ENCODE assay signal across 11 cellular contexts in genomic region chr10:35598379-35598778, GRCh38. TPM values are rescaled to one million over a fixed set of nuclear protein-coding genes. Genes with fewer than 3 reads are reported as not detected.
DNase-seq lines count a peak whose midpoint lies in the region; ATAC-seq and TF ChIP-seq lines count a peak whose summit lies in the region.
"Had no signal": no experiment of that assay in that cellular context is flagged by ENCODE, and none has a peak within 500 bp of the region (broad histone marks: within the 10 kb centered on the region; RNA-seq: fewer than 3 reads in every experiment).

No MANE protein-coding gene starts in this region.

- H3K79me2 ChIP-seq in HCT116 (ENCODE audit: insufficient read depth, low read length): no peaks in the 10 kb centered on the region

- no peaks in the 10 kb centered on the region for H3K9me3 ChIP-seq in HCT116 (ENCODE audit: control insufficient read depth in 1 of 2, insufficient read depth in 1 of 2, low read depth in 1 of 2, low read length in 2 of 2)
- no peaks in the 10 kb centered on the region for H3K9me3 ChIP-seq in CD8-positive, alpha-beta T cell (ENCODE audit: low read length)
- H3K9me3 ChIP-seq: prostate gland had no signal

- peak; percentile 43; the same call in 1 of the 2 replicates for TF ChIP-seq RAD21 in HCT116 (IDR thresholded peaks at IDR 0.05; ENCODE audit: low read depth)

- peaks cover 29% of the 10 kb centered on the region for H3K27me3 Mint-ChIP-seq in CD8-positive, alpha-beta T cell (ENCODE audit: low read depth)

- no peaks in the 10 kb centered on the region for H3K36me3 Mint-ChIP-seq in CD8-positive, alpha-beta T cell

- H3K9me3 Mint-ChIP-seq in CD8-positive, alpha-beta T cell: peaks cover 9% of the 10 kb centered on the region

- RAD21 ChIA-PET in HCT116 (lab: Charles Lee; ENCODE audit: low non-redundant PET in 1 of 2, low total read pairs in 2 of 2, uncharacterized antibody in 2 of 2, unreplicated experiment in 2 of 2): no interaction called here

- no TSS peak for BruUV-seq in HCT116 (replicated peaks; lab: Mats Ljungman, UMichigan)

- no peaks in the 10 kb centered on the region for H4K20me1 ChIP-seq in HCT116 (ENCODE audit: insufficient read depth)

- H3K36me3 ChIP-seq in HCT116 (ENCODE audit: control insufficient read depth in 1 of 2, insufficient read depth in 2 of 2, low read length in 2 of 2): no peaks in the 10 kb centered on the region
- no peaks in the 10 kb centered on the region for H3K36me3 ChIP-seq in H7 (replicated peaks; ENCODE audit: control insufficient read depth, insufficient read depth, low read length)
- H3K36me3 ChIP-seq in CD8-positive, alpha-beta T cell (ENCODE audit: insufficient read depth, low read length): no peaks in the 10 kb centered on the region
- H3K36me3 ChIP-seq: prostate gland had no signal

- H3K4me1 Mint-ChIP-seq in CD8-positive, alpha-beta T cell (ENCODE audit: low read depth): no peaks in the 10 kb centered on the region

- H3K4me3 Mint-ChIP-seq in CD8-positive, alpha-beta T cell: no peak overlapping the region

- ATAC-seq in HCT116 (peak; percentile 85), HG02870 (IDR thresholded peaks at IDR 0.05; ENCODE audit: unreplicated experiment) (no peak)
- ATAC-seq in CD8-positive, alpha-beta T cell: no peak

- CTCF ChIA-PET in HCT116 (lab: Charles Lee): no interaction called here
- CTCF ChIA-PET in CD8-positive, alpha-beta T cell (lab: Charles Lee): no interaction called here

- in situ Hi-C loops in astrocyte of the spinal cord (cut with HindIII; ENCODE audit: low sequenced_read_pairs): no loop called here

- H3K27me3 ChIP-seq in HCT116 (ENCODE audit: insufficient read depth, low read length) (peaks cover 20% of the 10 kb centered on the region; the same call in 1 of the 2 replicates), H7 (ENCODE audit: control insufficient read depth, insufficient read depth, low read length) (no peaks in the 10 kb centered on the region)
- H3K27me3 ChIP-seq in CD8-positive, alpha-beta T cell (ENCODE audit: insufficient read depth, low read length): no peaks in the 10 kb centered on the region

- no peak overlapping the region for H2AFZ ChIP-seq in HCT116 (ENCODE audit: low read depth, low read length, poor library complexity, severe bottlenecking)

- no peaks in the 10 kb centered on the region for H3K9me2 ChIP-seq in HCT116 (ENCODE audit: insufficient read depth)

- no peak overlapping the region for H3K27ac Mint-ChIP-seq in CD8-positive, alpha-beta T cell

- POLR2A ChIA-PET in HCT116 (lab: Charles Lee): no interaction called here
- POLR2A ChIA-PET in CD8-positive, alpha-beta T cell (lab: Charles Lee): no interaction called here

- no peak overlapping the region for H3K27ac ChIP-seq in HCT116 (ENCODE audit: low read depth, low read length)
- H3K27ac ChIP-seq in CD8-positive, alpha-beta T cell (ENCODE audit: low read depth, low read length): no peak overlapping the region
- H3K27ac ChIP-seq: prostate gland had no signal

- no peak overlapping the region for H3K4me2 ChIP-seq in HCT116 (ENCODE audit: low read length)

- TF ChIP-seq CTCF in HCT116 (IDR thresholded peaks at IDR 0.05 in 2 of 3, conservative IDR thresholded peaks at IDR 0.05 in 1 of 3; ENCODE audit: borderline replicate concordance in 1 of 3, insufficient read depth in 1 of 3, low read depth in 2 of 3, low read length in 2 of 3) (peak; percentile 49 to 58 (median 56); a peak in 5 of 6 replicates), astrocyte of the spinal cord (IDR thresholded peaks at IDR 0.05; ENCODE audit: low read depth, low read length) (peak; percentile 59)
- no peak for TF ChIP-seq CTCF in CD8-positive, alpha-beta T cell (IDR thresholded peaks at IDR 0.05)

- intact Hi-C loops in HCT116 (cut with micrococcal nuclease): no loop called here
- intact Hi-C loops in CD8-positive, alpha-beta T cell (cut with DNase I, micrococcal nuclease): no loop called here

- TF ChIP-seq POLR2A in HCT116 (IDR thresholded peaks at IDR 0.05; ENCODE audit: borderline replicate concordance, extremely low read depth, insufficient read depth, insufficient read length): no peak

- no peaks in the 10 kb centered on the region for H3K4me1 ChIP-seq in HCT116 (ENCODE audit: control insufficient read depth in 1 of 2, insufficient read depth in 2 of 2, low read length in 2 of 2)
- no peaks in the 10 kb centered on the region for H3K4me1 ChIP-seq in CD8-positive, alpha-beta T cell (ENCODE audit: insufficient read depth, low read length)
- H3K4me1 ChIP-seq: prostate gland had no signal

- DNase-seq in 8988T (peak; percentile 25), HCT116 (ENCODE audit: low read depth, low spot score) (no peak), astrocyte of the spinal cord (ENCODE audit: low read depth, low spot score) (no peak), iPS-NIHi11 (ENCODE audit: low spot score) (peak; percentile 37), H7 (no peak), OCI-M2 (lab: John Stamatoyannopoulos, UW; ENCODE audit: unreplicated experiment) (no peak)
- DNase-seq in CD8-positive, alpha-beta T cell: no peak
- DNase-seq: activated CD4-positive, CD25-positive, alpha-beta regulatory T cell; MM.1S had no signal

- H3K9ac ChIP-seq in HCT116 (ENCODE audit: low read length): no peak overlapping the region

- no peak overlapping the region for H3K4me3 ChIP-seq in HCT116 (replicated peaks in 1 of 2; ENCODE audit: low read depth in 1 of 2, low read length in 2 of 2)
- H3K4me3 ChIP-seq in astrocyte of the spinal cord (ENCODE audit: low read depth, low read length): no peak overlapping the region
- H3K4me3 ChIP-seq in H7 (ENCODE audit: insufficient read depth, low read depth, low read length): no peak overlapping the region
- H3K4me3 ChIP-seq in CD8-positive, alpha-beta T cell (ENCODE audit: low read depth, low read length): no peak overlapping the region
- H3K4me3 ChIP-seq: prostate gland had no signal

TF ChIP-seq in HCT116, 20 proteins besides CTCF, POLR2A, EP300 and RAD21 (continues in another document):
- TF ChIP-seq EZH2phosphoT487 (IDR thresholded peaks at IDR 0.05; ENCODE audit: borderline replicate concordance) (no peak), CEBPB (IDR thresholded peaks at IDR 0.05; ENCODE audit: low read depth) (no peak), ZFX (IDR thresholded peaks at IDR 0.05) (no peak), ELF1 (IDR thresholded peaks at IDR 0.05; ENCODE audit: borderline replicate concordance, low read depth) (no peak), POLR2AphosphoS5 (IDR thresholded peaks at IDR 0.05; ENCODE audit: low read depth, low read length) (no peak), ZNF274 (IDR thresholded peaks at IDR 0.05; ENCODE audit: low read depth, low read length) (no peak), EZH2 (IDR thresholded peaks at IDR 0.05) (no peak), EGR1 (IDR thresholded peaks at IDR 0.05; ENCODE audit: low read depth) (no peak), SIN3A (IDR thresholded peaks at IDR 0.05; ENCODE audit: low read depth) (no peak), SRF (IDR thresholded peaks at IDR 0.05; ENCODE audit: low read depth) (no peak), JUND (IDR thresholded peaks at IDR 0.05) (no peak), CBX3 (IDR thresholded peaks at IDR 0.05; ENCODE audit: low read depth) (no peak), SP1 (IDR thresholded peaks at IDR 0.05; ENCODE audit: low read depth) (no peak), YY1 (IDR thresholded peaks at IDR 0.05; ENCODE audit: extremely low read depth, insufficient replicate concordance, low read depth, low read length) (no peak), TCF7L2 (IDR thresholded peaks at IDR 0.05; ENCODE audit: borderline replicate concordance, extremely low read depth, insufficient read depth, insufficient read length) (no peak), FOSL1 (IDR thresholded peaks at IDR 0.05; ENCODE audit: low read depth) (no peak)
- TF ChIP-seq, protein P1, sequence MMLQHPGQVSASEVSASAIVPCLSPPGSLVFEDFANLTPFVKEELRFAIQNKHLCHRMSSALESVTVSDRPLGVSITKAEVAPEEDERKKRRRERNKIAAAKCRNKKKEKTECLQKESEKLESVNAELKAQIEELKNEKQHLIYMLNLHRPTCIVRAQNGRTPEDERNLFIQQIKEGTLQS (IDR thresholded peaks at IDR 0.05): no peak
- TF ChIP-seq, protein P2, sequence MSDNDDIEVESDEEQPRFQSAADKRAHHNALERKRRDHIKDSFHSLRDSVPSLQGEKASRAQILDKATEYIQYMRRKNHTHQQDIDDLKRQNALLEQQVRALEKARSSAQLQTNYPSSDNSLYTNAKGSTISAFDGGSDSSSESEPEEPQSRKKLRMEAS (IDR thresholded peaks at IDR 0.05): no peak
- TF ChIP-seq, protein P3, sequence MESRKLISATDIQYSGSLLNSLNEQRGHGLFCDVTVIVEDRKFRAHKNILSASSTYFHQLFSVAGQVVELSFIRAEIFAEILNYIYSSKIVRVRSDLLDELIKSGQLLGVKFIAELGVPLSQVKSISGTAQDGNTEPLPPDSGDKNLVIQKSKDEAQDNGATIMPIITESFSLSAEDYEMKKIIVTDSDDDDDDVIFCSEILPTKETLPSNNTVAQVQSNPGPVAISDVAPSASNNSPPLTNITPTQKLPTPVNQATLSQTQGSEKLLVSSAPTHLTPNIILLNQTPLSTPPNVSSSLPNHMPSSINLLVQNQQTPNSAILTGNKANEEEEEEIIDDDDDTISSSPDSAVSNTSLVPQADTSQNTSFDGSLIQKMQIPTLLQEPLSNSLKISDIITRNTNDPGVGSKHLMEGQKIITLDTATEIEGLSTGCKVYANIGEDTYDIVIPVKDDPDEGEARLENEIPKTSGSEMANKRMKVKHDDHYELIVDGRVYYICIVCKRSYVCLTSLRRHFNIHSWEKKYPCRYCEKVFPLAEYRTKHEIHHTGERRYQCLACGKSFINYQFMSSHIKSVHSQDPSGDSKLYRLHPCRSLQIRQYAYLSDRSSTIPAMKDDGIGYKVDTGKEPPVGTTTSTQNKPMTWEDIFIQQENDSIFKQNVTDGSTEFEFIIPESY (IDR thresholded peaks at IDR 0.05; ENCODE audit: extremely low read depth, insufficient replicate concordance, low read length): no peak

RNA-seq across cellular contexts. Expression of gene GJD4, which starts 6.8 kb away (rescaled TPM):
- total RNA-seq in HCT116 (2021; ENCODE audit: unreplicated experiment): not detected
- not detected in 2 replicates for polyA plus RNA-seq in HCT116 (2012)
- total RNA-seq in H7 (2014; rRNA removed; shearing (Covaris generic)): not detected in 2 replicates
- total RNA-seq in CD8-positive, alpha-beta T cell: not detected

RNA-seq across cellular contexts. Expression of gene FZD8, which starts 43.7 kb away (rescaled TPM):
- total RNA-seq in HCT116 (2021; ENCODE audit: unreplicated experiment): 0.22 TPM
- 0.01 and 0.05 TPM in 2 replicates for polyA plus RNA-seq in HCT116 (2012)
- total RNA-seq in H7 (2014; rRNA removed; shearing (Covaris generic)): 43.0 and 76.2 TPM in 2 replicates
- total RNA-seq in CD8-positive, alpha-beta T cell: 1 to 10 TPM; 1.5 to 1.7 TPM

Comparison
In these comparisons a context has a peak if more than half of its experiments do, and no peak if none do; other contexts are left out.
1. DNase-seq: peak in 8988T (single experiment) and iPS-NIHi11 (single experiment); none in HCT116 (single experiment), astrocyte of the spinal cord (single experiment), H7 (single experiment), CD8-positive, alpha-beta T cell (0 of 7) and OCI-M2 (single experiment).
2. RNA of gene FZD8, which starts 43.7 kb away (total RNA-seq): 43.0 to 76.2 TPM in H7; 1.5 to 1.7 TPM in CD8-positive, alpha-beta T cell and 0.22 TPM in HCT116 (single experiment); every median in the first group is over 10 times any median in the second.